ENCODE assay signal across 13 cellular contexts in the genomic region with DNA sequence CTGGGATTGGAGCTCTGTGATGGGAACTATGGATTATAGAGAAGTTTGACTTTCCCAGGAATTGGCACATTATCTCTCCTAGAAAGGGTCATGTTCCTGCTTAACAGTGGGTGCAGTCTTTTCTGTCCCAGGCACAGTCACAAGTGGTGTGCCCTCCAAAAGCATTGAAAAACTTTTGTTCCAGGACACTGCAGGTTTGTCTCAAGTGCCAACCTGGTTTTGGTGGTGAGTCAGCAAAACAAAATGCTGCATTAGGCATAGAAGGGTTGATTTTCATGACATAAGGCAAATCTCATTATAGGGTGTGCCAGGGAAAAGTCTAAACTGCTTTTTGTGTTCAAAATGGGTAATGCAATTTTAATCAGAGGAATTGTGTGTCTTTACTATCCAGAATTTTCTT. TPM values are rescaled to one million over a fixed set of nuclear protein-coding genes. Genes with fewer than 3 reads are reported as not detected.
DNase-seq lines count a peak whose midpoint lies in the region; ATAC-seq and TF ChIP-seq lines count a peak whose summit lies in the region.
"Had no signal": no experiment of that assay in that cellular context is flagged by ENCODE, and none has a peak within 500 bp of the region (broad histone marks: within the 10 kb centered on the region; RNA-seq: fewer than 3 reads in every experiment).

No MANE protein-coding gene starts in this region.

- intact Hi-C loops in dorsolateral prefrontal cortex (cut with DNase I), result no loop called here

- peak in 1 of 56 donors; percentile 8 for TF ChIP-seq CTCF in dorsolateral prefrontal cortex (IDR thresholded peaks at IDR 0.05 in 54 of 56, conservative IDR thresholded peaks at IDR 0.05 in 2 of 56; ENCODE audit: low read depth in 1 of 56, partially characterized antibody in 56 of 56)

- peak overlapping the region in 11 of 59 donors; percentile 4 to 51 (median 32) for H3K4me3 ChIP-seq in dorsolateral prefrontal cortex
- no peak overlapping the region for H3K4me3 ChIP-seq in skeletal muscle satellite cell (ENCODE audit: low read length)
- H3K4me3 ChIP-seq: cardiac muscle cell had no signal

- peak; percentile 15 for DNase-seq in DMS53 (lab: John Stamatoyannopoulos, UW)
- DNase-seq in DMS53 treated with DMSO at 0.1 percent for 48 hours (lab: John Stamatoyannopoulos, UW; ENCODE audit: unreplicated experiment), result no peak
- peak; percentile 74 for DNase-seq in RPMI8226
- no peak for DNase-seq in dorsolateral prefrontal cortex
- DNase-seq in amygdala (lab: John Stamatoyannopoulos, UW), result no peak
- no peak for DNase-seq in HPDE6-E6E7 (ENCODE audit: extremely low spot score)
- DNase-seq: 8988T; naive thymus-derived CD4-positive, alpha-beta T cell; NCI-H187; NK-92 treated with Interleukin-12 subunit alpha and Interleukin-12 subunit beta, amount 100 ng/mL, for 24 hours had no signal

- H3K36me3 ChIP-seq in skeletal muscle satellite cell (ENCODE audit: insufficient read depth, low read length), result no peaks in the 10 kb centered on the region
- H3K36me3 ChIP-seq: cardiac muscle cell had no signal

- peak overlapping the region; percentile 30 for H3K4me2 ChIP-seq in skeletal muscle satellite cell (ENCODE audit: low read length)

- no peak for ATAC-seq in GM21515 (IDR thresholded peaks at IDR 0.05; ENCODE audit: unreplicated experiment)
- ATAC-seq: naive thymus-derived CD4-positive, alpha-beta T cell had no signal

- no peaks in the 10 kb centered on the region for H3K9me3 ChIP-seq in skeletal muscle satellite cell (replicated peaks; ENCODE audit: low read length)

- H3K27ac ChIP-seq in dorsolateral prefrontal cortex, result peak overlapping the region in 56 of 59 donors; percentile 12 to 99 (median 88)
- H3K27ac ChIP-seq: cardiac muscle cell had no signal

- H3K4me1 ChIP-seq in skeletal muscle satellite cell (ENCODE audit: control insufficient read depth, insufficient read depth, low read length), result peaks cover 49% of the 10 kb centered on the region

- H3K27me3 ChIP-seq in dorsolateral prefrontal cortex, result no peaks in the 10 kb centered on the region
- H3K27me3 ChIP-seq in skeletal muscle satellite cell (ENCODE audit: control insufficient read depth, insufficient read depth, low read length), result no peaks in the 10 kb centered on the region

- H3K9ac ChIP-seq in skeletal muscle satellite cell (ENCODE audit: low read depth, low read length), result peak overlapping the region; percentile 40

RNA-seq across cellular contexts. Expression of a gene that starts 4.9 kb away (rescaled TPM):
- total RNA-seq in dorsolateral prefrontal cortex, result 10 to 100 TPM; 12.7 to 59.9 (median 25.5) TPM
- 11.6 and 28.4 TPM in 2 replicates for total RNA-seq in skeletal muscle satellite cell (2012; rRNA removed)

RNA-seq across cellular contexts. Expression of a gene that starts 19.1 kb away (rescaled TPM):
- 10 to 100 TPM; 12.6 to 34.9 (median 19.9) TPM for total RNA-seq in dorsolateral prefrontal cortex
- 24.0 and 30.9 TPM in 2 replicates for total RNA-seq in skeletal muscle satellite cell (2012; rRNA removed)

Comparison
In these comparisons a context has a peak if more than half of its experiments do, and no peak if none do; other contexts are left out.
1. DNase-seq: peak in DMS53 (single experiment) and RPMI8226 (single experiment); none in DMS53 treated with DMSO at 0.1 percent for 48 hours (single experiment), dorsolateral prefrontal cortex (0 of 10), amygdala (0 of 56) and HPDE6-E6E7 (single experiment).